20 cellular contexts compared by ENCODE assay signal in genomic region chr5:80989883-80990282, GRCh38. TPM values are rescaled to one million over a fixed set of nuclear protein-coding genes. Genes with fewer than 3 reads are reported as not detected.
"Had no signal": no experiment of that assay in that cellular context is flagged by ENCODE, and none has a peak within 500 bp of the region (broad histone marks: within the 10 kb centered on the region; RNA-seq: fewer than 3 reads in every experiment).

No MANE protein-coding gene starts in this region.

- H3K4me1 ChIP-seq: foreskin keratinocyte, sigmoid colon, upper lobe of right lung had no signal

- H3K4me2 ChIP-seq: hepatocyte had no signal

- H3K36me3 ChIP-seq: lower lobe of right lung, sigmoid colon, spleen, thoracic aorta, upper lobe of right lung, WERI-Rb-1 had no signal

- H3K27me3 ChIP-seq: hepatocyte, sigmoid colon, spleen, upper lobe of right lung had no signal

- H3K27ac ChIP-seq: foreskin keratinocyte, hepatocyte, lower lobe of right lung, sigmoid colon, spleen, thoracic aorta, upper lobe of right lung, WERI-Rb-1 had no signal

- H3K4me3 ChIP-seq: hepatocyte, lower lobe of right lung, sigmoid colon, spleen, thoracic aorta, upper lobe of right lung had no signal

- H2AFZ ChIP-seq: hepatocyte had no signal

- H3K9me3 ChIP-seq: lower lobe of right lung, sigmoid colon, spleen, thoracic aorta, upper lobe of right lung had no signal

- ATAC-seq: left colon; lower lobe of right lung; stimulated activated naive B cell treated with anti-CD40 and anti-IgM and Interleukin-4, amounts not matched to agents 10 μg/mL and 1 μg/mL and 100 μg/mL, for 72 hours; upper lobe of right lung had no signal

- DNase-seq: activated CD4-positive, alpha-beta T cell treated with anti-CD3 and anti-CD28 coated beads, Interleukin-2, amount 50 U/mL, for 4 hours; activated gamma-delta T cell treated with Interleukin-2 at 50 U/mL for 16 hours; activated naive CD8-positive, alpha-beta T cell treated with anti-CD3 and anti-CD28 coated beads, Interleukin-2, amount 10 ng/mL, durations not matched to agents 7 days and 5 days; activated T-cell treated with anti-CD3 and anti-CD28 coated beads for 4 hours; amygdala; foreskin keratinocyte; left colon; lower lobe of right lung; midbrain; nephron progenitor cell; nucleus accumbens; sigmoid colon; spleen; stimulated activated CD4-positive, alpha-beta T cell treated with anti-CD3 and anti-CD28 coated beads, Interleukin-4, amount 100 ng/mL, for 4 hours; stimulated activated naive B cell treated with anti-CD40 and anti-IgM and Interleukin-4, amounts not matched to agents 10 μg/mL and 1 μg/mL and 100 μg/mL, for 72 hours; T-helper 2 cell; upper lobe of right lung; WERI-Rb-1 had no signal

- H3K79me2 ChIP-seq: hepatocyte had no signal

RNA-seq across cellular contexts. Expression of gene RASGRF2, which starts 29.7 kb away (rescaled TPM):
- polyA plus RNA-seq: foreskin keratinocyte had no signal
